In the genomic region with DNA sequence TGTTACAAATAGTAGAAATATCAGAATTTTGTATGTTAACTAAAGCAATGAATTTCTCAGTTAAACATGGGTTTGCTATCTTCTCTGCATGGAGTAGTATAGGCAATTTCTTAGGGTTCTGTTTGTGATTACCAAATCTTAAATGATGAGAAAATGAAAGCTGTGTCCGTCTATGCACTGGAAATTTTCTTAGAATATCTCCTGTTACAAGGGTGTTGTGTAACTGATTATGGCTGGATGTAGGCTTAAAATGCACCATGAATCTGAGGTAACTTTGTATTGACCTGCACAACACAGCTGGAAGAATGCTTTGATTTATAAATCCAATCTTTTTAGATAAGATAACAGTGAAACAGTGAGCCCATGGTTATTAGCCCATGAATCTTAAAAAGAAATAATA, we compare ENCODE assay signal across 28 cellular contexts.
"Had no signal": no experiment of that assay in that cellular context is flagged by ENCODE, and none has a peak within 500 bp of the region (broad histone marks: within the 10 kb centered on the region; RNA-seq: fewer than 3 reads in every experiment).

No MANE protein-coding gene starts in this region.

- H3K4me1 Mint-ChIP-seq: nephron progenitor cell had no signal

- H2AFZ ChIP-seq: hepatocyte had no signal

- DNase-seq: cerebellar nuclear complex; dorsolateral prefrontal cortex; effector CD4-positive, alpha-beta T cell; foreskin keratinocyte; heart left ventricle; left cardiac atrium; left lung; mesenchymal stem cell; midbrain; naive thymus-derived CD4-positive, alpha-beta T cell; nephron progenitor cell; nucleus accumbens; posterior cingulate gyrus; right lobe of liver; small intestine; stimulated activated CD4-positive, alpha-beta T cell treated with anti-CD3 and anti-CD28 coated beads, Interleukin-15, amount 100 ng/mL, for 24 hours; stimulated activated CD4-positive, alpha-beta T cell treated with anti-CD3 and anti-CD28 coated beads, Interleukin-2, amount 100 ng/mL, for 48 hours; stimulated activated CD8-positive, alpha-beta memory T cell treated with anti-CD3 and anti-CD28 coated beads, Interleukin-4, amount 100 ng/mL, for 48 hours; stimulated activated naive CD4-positive, alpha-beta T cell; stimulated activated naive CD8-positive, alpha-beta T cell treated with anti-CD3 and anti-CD28 coated beads, Interleukin-15, amount 100 ng/mL, for 72 hours; transverse colon; upper lobe of right lung; uterus had no signal

- H3K36me3 ChIP-seq: uterus had no signal

- H3K27me3 Mint-ChIP-seq: naive thymus-derived CD4-positive, alpha-beta T cell; stimulated activated naive CD8-positive, alpha-beta T cell treated with anti-CD3 and anti-CD28 coated beads, Interleukin-15, amount 100 ng/mL, for 72 hours had no signal

- H3K4me3 Mint-ChIP-seq: naive thymus-derived CD4-positive, alpha-beta T cell; nephron progenitor cell; stimulated activated naive CD8-positive, alpha-beta T cell treated with anti-CD3 and anti-CD28 coated beads, Interleukin-15, amount 100 ng/mL, for 72 hours had no signal

- H3K9me3 Mint-ChIP-seq: naive thymus-derived CD4-positive, alpha-beta T cell; nephron progenitor cell; stimulated activated naive CD8-positive, alpha-beta T cell treated with anti-CD3 and anti-CD28 coated beads, Interleukin-15, amount 100 ng/mL, for 72 hours had no signal

- H3K9me3 ChIP-seq: gastroesophageal sphincter, heart left ventricle, left lung, right lobe of liver, suprapubic skin, transverse colon, upper lobe of right lung, uterus had no signal

- H3K27ac Mint-ChIP-seq: naive thymus-derived CD4-positive, alpha-beta T cell; nephron progenitor cell; stimulated activated naive CD8-positive, alpha-beta T cell treated with anti-CD3 and anti-CD28 coated beads, Interleukin-15, amount 100 ng/mL, for 72 hours had no signal

- ATAC-seq: esophagus mucosa; foreskin keratinocyte; gastroesophageal sphincter; heart left ventricle; left cardiac atrium; left lung; naive thymus-derived CD4-positive, alpha-beta T cell; right lobe of liver; stimulated activated naive CD8-positive, alpha-beta T cell treated with anti-CD3 and anti-CD28 coated beads, Interleukin-15, amount 100 ng/mL, for 72 hours; upper lobe of right lung had no signal

- H3K4me3 ChIP-seq: dorsolateral prefrontal cortex, gastroesophageal sphincter, heart left ventricle, hepatocyte, left lung, right lobe of liver, suprapubic skin, transverse colon, upper lobe of right lung, uterus had no signal

- H3K27me3 ChIP-seq: dorsolateral prefrontal cortex, foreskin keratinocyte, gastroesophageal sphincter, heart left ventricle, hepatocyte, left lung, right lobe of liver, suprapubic skin, transverse colon, upper lobe of right lung, uterus had no signal

- H3K4me1 ChIP-seq: foreskin keratinocyte, gastroesophageal sphincter, heart left ventricle, left lung, right lobe of liver, suprapubic skin, transverse colon, upper lobe of right lung, uterus had no signal

- H3K27ac ChIP-seq: dorsolateral prefrontal cortex, epithelial cell of prostate, foreskin keratinocyte, gastroesophageal sphincter, heart left ventricle, hepatocyte, left lung, right lobe of liver, suprapubic skin, transverse colon, upper lobe of right lung, uterus had no signal

- H3K4me2 ChIP-seq: hepatocyte had no signal
